8 cellular contexts compared by ENCODE assay signal in the genomic region with DNA sequence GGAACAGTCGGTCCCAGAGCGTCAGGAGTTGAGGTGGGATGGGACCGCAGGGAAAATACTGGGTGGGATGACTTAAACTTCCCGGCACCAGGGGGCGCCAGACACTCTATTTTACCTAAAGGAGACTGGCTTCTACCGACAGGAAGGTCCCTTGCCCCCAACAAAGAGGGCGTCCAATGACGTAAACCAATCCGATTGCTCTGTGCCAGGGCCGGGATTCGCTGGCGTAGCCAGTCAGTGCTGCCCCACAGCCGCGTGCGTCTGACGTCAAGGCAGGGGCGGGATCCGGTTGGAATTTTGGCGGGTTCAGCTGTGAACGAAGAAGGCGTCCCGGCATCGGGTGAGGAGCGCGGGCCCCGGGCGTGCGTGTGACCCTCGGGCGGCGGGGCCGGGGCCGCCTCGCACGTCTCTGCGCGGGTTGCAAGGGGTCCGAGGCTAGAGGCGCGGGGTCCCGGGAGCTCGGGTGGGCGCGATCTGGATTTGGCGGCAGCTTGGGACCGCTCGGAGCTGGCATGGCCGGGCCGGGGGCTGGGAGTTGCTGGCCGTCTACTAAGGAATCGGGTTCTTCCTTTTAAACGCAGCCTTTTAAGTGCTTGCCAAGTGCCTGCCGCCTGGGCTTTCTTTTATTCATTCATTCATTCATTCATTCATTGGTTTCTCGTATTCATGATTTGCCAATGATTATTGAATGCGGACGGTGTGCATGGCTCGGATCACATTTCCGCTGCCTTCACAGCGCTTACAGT. TPM values are rescaled to one million over a fixed set of nuclear protein-coding genes. Genes with fewer than 3 reads are reported as not detected.
DNase-seq lines count a peak whose midpoint lies in the region; ATAC-seq and TF ChIP-seq lines count a peak whose summit lies in the region.

TSS of gene MCM10 (plus strand) at position 292 of the 746 bp plus-strand sequence. CDS start 2,645 bp downstream, outside the sequence.

- H3K9me3 Mint-ChIP-seq in IgD-negative memory B cell: no peaks in the 10 kb centered on the region

- H3K27me3 ChIP-seq in mucosa of rectum (ENCODE audit: control insufficient read depth in 2 of 2, insufficient read depth in 2 of 2, low read length in 2 of 2): no peaks in the 10 kb centered on the region

- H3K4me3 Mint-ChIP-seq in IgD-negative memory B cell: peak within 1 kb of the TSS; percentile 81 to 98 (median 89)

- H3K27me3 Mint-ChIP-seq in IgD-negative memory B cell: peaks cover 2% of the 10 kb centered on the region

- peak within 1 kb of the TSS; percentile 24 to 82 (median 30) for H3K27ac Mint-ChIP-seq in IgD-negative memory B cell

- no peaks in the 10 kb centered on the region for H3K36me3 ChIP-seq in mucosa of rectum (ENCODE audit: control insufficient read depth in 2 of 2, insufficient read depth in 2 of 2, low read length in 2 of 2)

- DNase-seq in DMS153 treated with DMSO at 0.1 percent for 48 hours (lab: John Stamatoyannopoulos, UW; ENCODE audit: unreplicated experiment) (peak; percentile 81), OCI-M1 (lab: John Stamatoyannopoulos, UW) (peak; percentile 99), activated T-cell treated with anti-CD3 and anti-CD28 coated beads for 24 hours (ENCODE audit: low read depth) (peak; percentile 97), epithelial cell of proximal tubule (ENCODE audit: low read depth) (peak; percentile 93)
- DNase-seq in stimulated activated CD8-positive, alpha-beta memory T cell treated with anti-CD3 and anti-CD28 coated beads, Interleukin-4, amount 100 ng/mL, for 48 hours: peak; percentile 99

- TF ChIP-seq CTCF in epithelial cell of proximal tubule (conservative IDR thresholded peaks at IDR 0.05; ENCODE audit: low read depth, low read length): peak; percentile 84

- peak; percentile 100 for ATAC-seq in GM21529 (IDR thresholded peaks at IDR 0.05; ENCODE audit: unreplicated experiment)

- H3K9ac ChIP-seq in mucosa of rectum (ENCODE audit: low read depth in 1 of 2, low read length in 2 of 2): peak within 1 kb of the TSS in 1 of 2 donors; percentile 68

- H3K36me3 Mint-ChIP-seq in IgD-negative memory B cell: no peaks in the 10 kb centered on the region

- peaks cover 3 to 5% of the 10 kb centered on the region in 2 donors for H3K4me1 ChIP-seq in mucosa of rectum (ENCODE audit: control insufficient read depth in 2 of 2, insufficient read depth in 2 of 2, low read length in 2 of 2)

- H3K9me3 ChIP-seq in mucosa of rectum (ENCODE audit: control insufficient read depth in 2 of 2, low read length in 2 of 2): no peaks in the 10 kb centered on the region

- no peak within 1 kb of the TSS for H3K27ac ChIP-seq in mucosa of rectum (ENCODE audit: low read depth in 2 of 2, low read length in 2 of 2)

- H3K4me3 ChIP-seq in epithelial cell of proximal tubule (ENCODE audit: low read depth, low read length) (peak within 1 kb of the TSS; percentile 80), mucosa of rectum (ENCODE audit: low read length in 2 of 2) (peak within 1 kb of the TSS; percentile 63 to 65)

- H3K4me1 Mint-ChIP-seq in IgD-negative memory B cell: peaks cover 14% of the 10 kb centered on the region in 3 donors

RNA-seq across cellular contexts. Expression of gene MCM10, which starts in this region (rescaled TPM):
- not detected for polyA plus RNA-seq in IgD-negative memory B cell
- total RNA-seq in epithelial cell of proximal tubule: 16.2 and 35.2 TPM in 2 replicates
